30 cellular contexts compared by ENCODE assay signal in the genomic region with DNA sequence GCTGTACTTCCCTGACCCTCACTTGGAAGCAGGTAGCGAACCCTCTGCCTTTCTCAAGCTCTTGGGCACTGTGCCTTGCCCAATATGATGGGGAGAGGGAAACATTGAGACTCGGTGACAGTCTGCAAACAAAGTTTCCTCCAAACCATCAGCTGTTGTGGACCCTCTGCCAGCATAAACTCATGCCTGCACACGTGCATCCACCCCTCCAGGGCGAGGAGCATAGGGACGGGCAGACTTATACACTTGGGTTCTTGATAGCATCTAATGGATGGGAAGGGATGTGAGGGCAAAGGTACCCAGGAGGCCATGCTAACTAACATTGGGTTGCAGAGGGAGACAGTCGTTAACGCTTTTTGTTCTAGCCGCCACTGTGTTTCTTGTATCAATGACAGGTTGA. TPM values are rescaled to one million over a fixed set of nuclear protein-coding genes. Genes with fewer than 3 reads are reported as not detected.
"Had no signal": no experiment of that assay in that cellular context is flagged by ENCODE, and none has a peak within 500 bp of the region (broad histone marks: within the 10 kb centered on the region; RNA-seq: fewer than 3 reads in every experiment).

No MANE protein-coding gene starts in this region.

- H3K27ac ChIP-seq: left lung, ovary, right lobe of liver, stomach, testis, thyroid gland, transverse colon, upper lobe of left lung, vagina had no signal

- ATAC-seq: left colon; left lung; right lobe of liver; stimulated activated memory B cell treated with anti-CD40 and anti-IgM and Interleukin-4, amounts not matched to agents 10 μg/mL and 1 μg/mL and 100 μg/mL, for 72 hours; stimulated activated naive CD8-positive, alpha-beta T cell treated with anti-CD3 and anti-CD28 coated beads, Interleukin-15, Interleukin-2, amounts not matched to agents 100 U/mL and 50 U/mL, for 24 hours had no signal

- H3K4me3 ChIP-seq: left lung, lung, ovary, right lobe of liver, smooth muscle cell, stomach, testis, thyroid gland, transverse colon, upper lobe of left lung, vagina had no signal

- H3K4me2 ChIP-seq: smooth muscle cell had no signal

- H3K27ac Mint-ChIP-seq: immature natural killer cell; mesothelial cell of epicardium; nephron; progenitor cell of endocrine pancreas; stimulated activated memory B cell treated with anti-CD40 and anti-IgM and Interleukin-4, amounts not matched to agents 10 μg/mL and 1 μg/mL and 100 μg/mL, for 72 hours had no signal

- H3K4me3 Mint-ChIP-seq: immature natural killer cell; mesothelial cell of epicardium; nephron; neural crest cell; stimulated activated memory B cell treated with anti-CD40 and anti-IgM and Interleukin-4, amounts not matched to agents 10 μg/mL and 1 μg/mL and 100 μg/mL, for 72 hours had no signal

- H3K27me3 Mint-ChIP-seq: naive B cell; progenitor cell of endocrine pancreas; stimulated activated memory B cell treated with anti-CD40 and anti-IgM and Interleukin-4, amounts not matched to agents 10 μg/mL and 1 μg/mL and 100 μg/mL, for 72 hours had no signal

- DNase-seq: head of caudate nucleus; immature natural killer cell; kidney; left colon; left lung; mesendoderm; naive B cell; retina; right lobe of liver; stimulated activated CD4-positive, alpha-beta T cell treated with anti-CD3 and anti-CD28 coated beads, Interleukin-1b, Interleukin-23, amount 100 ng/mL, for 48 hours; stimulated activated CD4-positive, alpha-beta T cell treated with anti-CD3 and anti-CD28 coated beads, Interleukin-2, amount 100 ng/mL, for 48 hours; stimulated activated CD4-positive, alpha-beta T cell treated with anti-CD3 and anti-CD28 coated beads, Interleukin-4, amount 100 ng/mL, for 4 hours; stimulated activated CD8-positive, alpha-beta memory T cell treated with anti-CD3 and anti-CD28 coated beads, Interleukin-4, amount 100 ng/mL, for 48 hours; stimulated activated naive CD8-positive, alpha-beta T cell treated with anti-CD3 and anti-CD28 coated beads, Interleukin-15, Interleukin-2, amounts not matched to agents 100 U/mL and 50 U/mL, for 24 hours; stomach; testis; thyroid gland; transverse colon; upper lobe of left lung had no signal

- H3K4me1 ChIP-seq: left lung, right lobe of liver, testis, thyroid gland, upper lobe of left lung, vagina had no signal

- H3K4me1 Mint-ChIP-seq: immature natural killer cell; stimulated activated memory B cell treated with anti-CD40 and anti-IgM and Interleukin-4, amounts not matched to agents 10 μg/mL and 1 μg/mL and 100 μg/mL, for 72 hours had no signal

- H3K36me3 ChIP-seq: ovary had no signal

- H3K9me3 ChIP-seq: left lung, ovary, right lobe of liver, stomach, testis, thyroid gland, transverse colon, upper lobe of left lung, vagina had no signal

- H3K27me3 ChIP-seq: left lung, ovary, right lobe of liver, stomach, testis, thyroid gland, transverse colon, upper lobe of left lung, vagina had no signal

RNA-seq across cellular contexts. Expression of gene FREY1, which starts 29.9 kb away (rescaled TPM):
- total RNA-seq: vagina had no signal
- polyA plus RNA-seq: immature natural killer cell had no signal

RNA-seq across cellular contexts. Expression of gene LARGE2, which starts 45.2 kb away (rescaled TPM):
- total RNA-seq: neural crest cell, pulmonary artery endothelial cell, skeletal muscle tissue had no signal
